In genomic region chr4:9122711-9123110, GRCh38 we compare ENCODE assay signal across 20 cellular contexts. TPM values are rescaled to one million over a fixed set of nuclear protein-coding genes. Genes with fewer than 3 reads are reported as not detected.
"Had no signal": no experiment of that assay in that cellular context is flagged by ENCODE, and none has a peak within 500 bp of the region (broad histone marks: within the 10 kb centered on the region; RNA-seq: fewer than 3 reads in every experiment).

No MANE protein-coding gene starts in this region.

RNA-seq across cellular contexts. Expression of gene FAM90A26, which starts 47.5 kb away (rescaled TPM):
- total RNA-seq: kidney epithelial cell, left ventricle myocardium inferior, lower leg skin, lung, mesothelial cell of epicardium, mononuclear cell, natural killer cell, occipital lobe, osteocyte, posterior vena cava, psoas muscle, sigmoid colon, spleen, subcutaneous adipose tissue, suprapubic skin, tibial nerve, ureter, uterus had no signal
- polyA plus RNA-seq: immature natural killer cell, lung, psoas muscle, sigmoid colon, small intestine, spleen had no signal
